Comparison of ENCODE assay signal across 8 cellular contexts in genomic region chr1:227787513-227788278, GRCh38. TPM values are rescaled to one million over a fixed set of nuclear protein-coding genes. Genes with fewer than 3 reads are reported as not detected.
DNase-seq lines count a peak whose midpoint lies in the region; ATAC-seq and TF ChIP-seq lines count a peak whose summit lies in the region.

No MANE protein-coding gene starts in this region.

- peak; percentile 97 for DNase-seq in DMS 273 (lab: John Stamatoyannopoulos, UW; ENCODE audit: unreplicated experiment)
- DNase-seq in activated T-cell treated with anti-CD3 and anti-CD28 coated beads for 4 hours: peak; percentile 91
- DNase-seq in epithelial cell of proximal tubule (ENCODE audit: low read depth): peak; percentile 22
- peak; percentile 84 to 88 for DNase-seq in stimulated activated CD8-positive, alpha-beta memory T cell treated with anti-CD3 and anti-CD28 coated beads, Interleukin-4, amount 100 ng/mL, for 4 hours (ENCODE audit: low read depth in 2 of 2, low spot score in 1 of 2)

- TF ChIP-seq CTCF in OCI-LY3 (IDR thresholded peaks at IDR 0.05; ENCODE audit: low read depth, low read length) (no peak), epithelial cell of proximal tubule (conservative IDR thresholded peaks at IDR 0.05; ENCODE audit: low read depth, low read length) (no peak)

- H3K27me3 ChIP-seq in HUES64 (ENCODE audit: insufficient read depth, low read length) (peaks cover 42% of the 10 kb centered on the region), OCI-LY3 (ENCODE audit: low read depth, low read length) (0 out of 2 replicates have a peak, but pooled peaks cover 4% of the 10 kb centered on the region), mucosa of rectum (ENCODE audit: control insufficient read depth in 2 of 2, insufficient read depth in 2 of 2, low read length in 2 of 2) (peaks cover 0 to 8% of the 10 kb centered on the region in 2 donors)

- no peaks in the 10 kb centered on the region for H3K79me2 ChIP-seq in OCI-LY3 (ENCODE audit: low read length)

- WGBS in HUES64: 1% methylated on average over 60 of the region's 61 CpGs

- H3K9me3 ChIP-seq in HUES64 (ENCODE audit: insufficient read depth, low read depth, low read length): no peaks in the 10 kb centered on the region
- H3K9me3 ChIP-seq in OCI-LY3 (ENCODE audit: insufficient read depth, low read length): peaks cover 5% of the 10 kb centered on the region
- no peaks in the 10 kb centered on the region for H3K9me3 ChIP-seq in mucosa of rectum (ENCODE audit: control insufficient read depth in 2 of 2, low read length in 2 of 2)

- ATAC-seq in GM21526 (IDR thresholded peaks at IDR 0.05; ENCODE audit: low FRiP score, unreplicated experiment): peak; percentile 93

- peak overlapping the region; percentile 85 for H3K4me2 ChIP-seq in OCI-LY3 (ENCODE audit: low read length)

- no peak overlapping the region for H2AFZ ChIP-seq in OCI-LY3 (ENCODE audit: low read depth, low read length)

- H3K36me3 ChIP-seq in HUES64 (ENCODE audit: insufficient read depth, low read length) (no peaks in the 10 kb centered on the region), OCI-LY3 (replicated peaks; ENCODE audit: low read depth, low read length) (peaks cover 8% of the 10 kb centered on the region), mucosa of rectum (ENCODE audit: control insufficient read depth in 2 of 2, insufficient read depth in 2 of 2, low read length in 2 of 2) (no peaks in the 10 kb centered on the region)

- H3K4me3 ChIP-seq in HUES64 (ENCODE audit: low read length): peak overlapping the region; percentile 82
- peak overlapping the region; percentile 82 for H3K4me3 ChIP-seq in OCI-LY3 (ENCODE audit: low read length)
- H3K4me3 ChIP-seq in epithelial cell of proximal tubule (ENCODE audit: low read depth, low read length): peak overlapping the region; percentile 71
- peak overlapping the region; percentile 71 to 83 for H3K4me3 ChIP-seq in mucosa of rectum (ENCODE audit: low read length in 2 of 2)

- peaks cover 8% of the 10 kb centered on the region; the same call in 1 of the 2 replicates for H3K4me1 ChIP-seq in HUES64 (ENCODE audit: insufficient read depth, low read length)
- peaks cover 31% of the 10 kb centered on the region for H3K4me1 ChIP-seq in OCI-LY3 (ENCODE audit: low read length)
- peaks cover 22 to 28% of the 10 kb centered on the region in 2 donors for H3K4me1 ChIP-seq in mucosa of rectum (ENCODE audit: control insufficient read depth in 2 of 2, insufficient read depth in 2 of 2, low read length in 2 of 2)

- H4K20me1 ChIP-seq in OCI-LY3 (ENCODE audit: insufficient read depth, low read length): no peaks in the 10 kb centered on the region

- peak overlapping the region; percentile 52 for H3K9ac ChIP-seq in HUES64 (ENCODE audit: low read depth, low read length)
- H3K9ac ChIP-seq in OCI-LY3 (ENCODE audit: low read length): peak overlapping the region; percentile 59
- peak overlapping the region; percentile 69 to 75 for H3K9ac ChIP-seq in mucosa of rectum (ENCODE audit: low read depth in 1 of 2, low read length in 2 of 2)

- H3K27ac ChIP-seq in HUES64 (ENCODE audit: low read depth, low read length) (peak overlapping the region; percentile 30; the same call in 1 of the 2 replicates), OCI-LY3 (ENCODE audit: low read length) (0 out of 2 replicates have a peak overlapping the region, but pooled peaks have one; percentile 3), mucosa of rectum (ENCODE audit: low read depth in 2 of 2, low read length in 2 of 2) (peak overlapping the region; percentile 52 to 70)

RNA-seq across cellular contexts. Expression of gene PRSS38, which starts 27.8 kb away (rescaled TPM):
- polyA plus RNA-seq in HUES64 (2013, experiment 1 of 2): not detected
- not detected for polyA plus RNA-seq in HUES64 (2013, experiment 2 of 2)
- total RNA-seq in epithelial cell of proximal tubule: not detected in 2 replicates

RNA-seq across cellular contexts. Expression of gene SNAP47, which starts 52.5 kb away (rescaled TPM):
- polyA plus RNA-seq in HUES64 (2013, experiment 1 of 2): 31.6 TPM
- polyA plus RNA-seq in HUES64 (2013, experiment 2 of 2): 30.1 TPM
- total RNA-seq in epithelial cell of proximal tubule: 36.3 and 40.7 TPM in 2 replicates

RNA-seq across cellular contexts. Expression of gene JMJD4, which starts 52.6 kb away (rescaled TPM):
- polyA plus RNA-seq in HUES64 (2013, experiment 1 of 2): 15.3 TPM
- 12.3 TPM for polyA plus RNA-seq in HUES64 (2013, experiment 2 of 2)
- 13.5 and 28.2 TPM in 2 replicates for total RNA-seq in epithelial cell of proximal tubule

Comparison
In these comparisons a context has a peak if more than half of its experiments do, and no peak if none do; other contexts are left out.
1. Peak in every context shown above with its lines: DNase-seq, ATAC-seq, H3K4me3 ChIP-seq and H3K27ac ChIP-seq.
2. DNase-seq: peak in every context shown above with its lines; median percentile 97 in DMS 273; 91 in activated T-cell treated with anti-CD3 and anti-CD28 coated beads for 4 hours; 86 in stimulated activated CD8-positive, alpha-beta memory T cell treated with anti-CD3 and anti-CD28 coated beads, Interleukin-4, amount 100 ng/mL, for 4 hours; 22 in epithelial cell of proximal tubule.
3. H3K27ac ChIP-seq: peak in every context shown above with its lines; median percentile 61 in mucosa of rectum; 30 in HUES64; 3 in OCI-LY3.